Comparison of ENCODE assay signal across 19 cellular contexts in the genomic region with DNA sequence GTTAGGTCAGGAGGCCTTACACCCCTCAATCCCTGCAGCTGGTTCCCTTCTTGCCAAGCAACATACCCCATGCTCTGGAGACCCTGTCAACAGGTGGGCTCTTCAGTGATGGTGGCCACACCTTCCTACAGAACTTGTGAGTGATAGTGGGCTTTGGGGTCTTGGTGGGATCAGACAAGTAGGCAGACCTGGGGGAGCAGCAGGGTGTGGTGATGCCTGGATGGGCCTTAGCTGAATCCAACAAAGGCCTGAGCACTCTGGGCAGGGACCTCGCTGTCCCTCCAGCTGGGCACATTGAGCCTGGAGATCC. TPM values are rescaled to one million over a fixed set of nuclear protein-coding genes. Genes with fewer than 3 reads are reported as not detected.
A peak's percentile ranks its signal among the peaks of the same experiment; 100 is the strongest.
DNase-seq lines count a peak whose midpoint lies in the region; ATAC-seq lines count a peak whose summit lies in the region.
"Had no signal": no experiment of that assay in that cellular context is flagged by ENCODE, and none has a peak within 500 bp of the region (broad histone marks: within the 10 kb centered on the region; RNA-seq: fewer than 3 reads in every experiment).

No MANE protein-coding gene starts in this region.

- intact Hi-C loops in posterior vena cava (cut with DNase I), result no loop called here
- intact Hi-C loops in activated CD4-positive, alpha-beta T cell treated with anti-CD3 and anti-CD28 coated beads, Interleukin-2, amount 10 ng/mL, durations not matched to agents 24 days and 14 days (cut with micrococcal nuclease), result no loop called here

- H3K4me3 Mint-ChIP-seq in effector memory CD8-positive, alpha-beta T cell, result no peak overlapping the region
- H3K4me3 Mint-ChIP-seq in activated CD4-positive, alpha-beta T cell treated with anti-CD3 and anti-CD28 coated beads, Interleukin-2, amount 10 ng/mL, durations not matched to agents 24 days and 14 days, result no peak overlapping the region
- H3K4me3 Mint-ChIP-seq: CD14-positive monocyte; CD4-positive, alpha-beta T cell; CD8-positive, alpha-beta memory T cell had no signal

- H3K9me3 Mint-ChIP-seq in effector memory CD8-positive, alpha-beta T cell, result no peaks in the 10 kb centered on the region
- H3K9me3 Mint-ChIP-seq in activated CD4-positive, alpha-beta T cell treated with anti-CD3 and anti-CD28 coated beads, Interleukin-2, amount 10 ng/mL, durations not matched to agents 24 days and 14 days, result no peaks in the 10 kb centered on the region
- H3K9me3 Mint-ChIP-seq: CD4-positive, alpha-beta T cell; CD8-positive, alpha-beta memory T cell had no signal

- peak overlapping the region; percentile 51 to 72 for H3K27ac Mint-ChIP-seq in effector memory CD8-positive, alpha-beta T cell
- H3K27ac Mint-ChIP-seq in activated CD4-positive, alpha-beta T cell treated with anti-CD3 and anti-CD28 coated beads, Interleukin-2, amount 10 ng/mL, durations not matched to agents 24 days and 14 days, result no peak overlapping the region
- H3K27ac Mint-ChIP-seq: CD4-positive, alpha-beta T cell had no signal

- DNase-seq in 8988T (peak; percentile 0), posterior vena cava (ENCODE audit: low spot score) (peak; percentile 58), KBM-7 (no peak)
- DNase-seq in effector memory CD8-positive, alpha-beta T cell, result no peak
- no peak for DNase-seq in activated CD4-positive, alpha-beta T cell treated with anti-CD3 and anti-CD28 coated beads, Interleukin-2, amount 10 ng/mL, durations not matched to agents 24 days and 14 days
- no peak for DNase-seq in stimulated activated CD4-positive, alpha-beta T cell treated with anti-CD3 and anti-CD28 coated beads, Interleukin-2, amount 100 ng/mL, for 48 hours
- DNase-seq: ACHN; AML-193; BE2C; CD4-positive, alpha-beta T cell; DMS 273 treated with DMSO at 0.1 percent for 48 hours; DMS79; EL; GDM1; GOT3 had no signal

- in situ Hi-C loops in KBM-7 (cut with MboI; ENCODE audit: low pct_unique_long_range_greater_than_20kb, low sequenced_read_pairs), result no loop called here

- H3K4me1 Mint-ChIP-seq in effector memory CD8-positive, alpha-beta T cell (ENCODE audit: low read depth in 2 of 2), result peaks cover 14 to 22% of the 10 kb centered on the region in 2 donors
- H3K4me1 Mint-ChIP-seq in activated CD4-positive, alpha-beta T cell treated with anti-CD3 and anti-CD28 coated beads, Interleukin-2, amount 10 ng/mL, durations not matched to agents 24 days and 14 days, result no peaks in the 10 kb centered on the region

- ATAC-seq in effector memory CD8-positive, alpha-beta T cell (replicated peaks), result no peak
- ATAC-seq: A549, GM12878 had no signal

- H3K36me3 Mint-ChIP-seq in effector memory CD8-positive, alpha-beta T cell (ENCODE audit: insufficient read depth), result peaks cover 4% of the 10 kb centered on the region
- no peaks in the 10 kb centered on the region for H3K36me3 Mint-ChIP-seq in activated CD4-positive, alpha-beta T cell treated with anti-CD3 and anti-CD28 coated beads, Interleukin-2, amount 10 ng/mL, durations not matched to agents 24 days and 14 days (ENCODE audit: low read depth)

- H3K27me3 Mint-ChIP-seq in effector memory CD8-positive, alpha-beta T cell, result no peaks in the 10 kb centered on the region
- H3K27me3 Mint-ChIP-seq in activated CD4-positive, alpha-beta T cell treated with anti-CD3 and anti-CD28 coated beads, Interleukin-2, amount 10 ng/mL, durations not matched to agents 24 days and 14 days, result no peaks in the 10 kb centered on the region
- H3K27me3 Mint-ChIP-seq: CD4-positive, alpha-beta T cell; CD8-positive, alpha-beta memory T cell had no signal

RNA-seq across cellular contexts. Expression of a gene that starts 14.9 kb away (rescaled TPM):
- 1 to 10 TPM; 2.2 to 2.4 TPM for total RNA-seq in posterior vena cava
- total RNA-seq in activated CD4-positive, alpha-beta T cell treated with anti-CD3 and anti-CD28 coated beads, Interleukin-2, amount 10 ng/mL, durations not matched to agents 24 days and 14 days, result 4.6 and 6.8 TPM in 2 replicates

Comparison
In these comparisons a context has a peak if more than half of its experiments do, and no peak if none do; other contexts are left out.
1. DNase-seq: peak in 8988T (single experiment) and posterior vena cava (single experiment); none in effector memory CD8-positive, alpha-beta T cell (0 of 3), activated CD4-positive, alpha-beta T cell treated with anti-CD3 and anti-CD28 coated beads, Interleukin-2, amount 10 ng/mL, durations not matched to agents 24 days and 14 days (single experiment), stimulated activated CD4-positive, alpha-beta T cell treated with anti-CD3 and anti-CD28 coated beads, Interleukin-2, amount 100 ng/mL, for 48 hours (0 of 2) and KBM-7 (single experiment).